Comparison of ENCODE assay signal across 9 cellular contexts in the genomic region with DNA sequence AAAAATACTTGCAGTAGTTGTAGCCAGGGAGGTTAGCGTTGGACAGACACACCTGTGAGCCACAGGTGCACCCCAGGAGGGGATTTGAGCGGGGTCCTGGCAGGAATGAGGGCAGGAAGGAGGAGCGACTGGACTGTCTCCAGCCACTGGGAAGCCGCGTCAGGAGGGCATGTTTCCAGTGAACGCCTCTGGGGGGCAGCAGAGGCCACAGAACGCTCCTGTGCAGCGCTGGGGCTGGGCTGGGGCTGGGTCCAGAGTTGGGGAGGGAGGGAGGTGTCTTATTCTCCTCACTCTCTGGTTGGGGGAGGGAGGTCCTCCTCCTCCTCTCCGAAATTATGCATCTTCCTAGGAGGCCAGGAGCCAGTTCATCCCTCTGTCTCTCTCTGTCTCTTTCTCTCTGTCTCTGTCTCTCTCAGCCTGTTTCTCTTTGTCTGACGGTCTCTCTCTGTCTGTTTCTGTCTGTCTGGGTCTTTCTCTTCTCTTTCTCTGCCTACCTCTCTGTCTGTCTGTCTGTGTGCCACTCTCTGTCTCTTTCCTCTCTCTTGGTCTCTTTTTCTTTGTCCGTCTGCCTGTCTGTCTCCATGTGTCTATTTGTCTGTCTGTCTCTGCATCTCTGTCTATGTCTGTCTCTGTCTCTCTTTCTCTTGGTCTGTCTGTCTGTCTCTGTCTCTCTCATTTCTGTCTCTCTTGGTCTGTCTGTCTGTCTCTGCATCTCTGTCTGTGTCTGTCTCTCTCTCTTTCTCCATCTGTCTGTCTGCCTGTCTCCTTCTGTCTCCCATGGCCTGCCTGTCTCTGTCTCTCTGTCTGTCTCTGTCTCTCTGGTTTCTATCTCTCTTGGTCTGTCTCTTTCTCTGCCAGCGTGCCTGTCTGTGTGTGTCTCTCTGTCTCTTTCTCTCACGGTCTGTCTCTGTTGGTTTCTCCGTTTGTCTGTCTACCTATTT. TPM values are rescaled to one million over a fixed set of nuclear protein-coding genes. Genes with fewer than 3 reads are reported as not detected.
DNase-seq lines count a peak whose midpoint lies in the region; ATAC-seq and TF ChIP-seq lines count a peak whose summit lies in the region.
"Had no signal": no experiment of that assay in that cellular context is flagged by ENCODE, and none has a peak within 500 bp of the region (broad histone marks: within the 10 kb centered on the region; RNA-seq: fewer than 3 reads in every experiment).

No MANE protein-coding gene starts in this region.

- peak; percentile 98 for TF ChIP-seq RAD21 in Ishikawa (IDR thresholded peaks at IDR 0.05; ENCODE audit: low read depth)

- TF ChIP-seq EP300 in Ishikawa (IDR thresholded peaks at IDR 0.05; ENCODE audit: borderline replicate concordance): no peak
- no peak for TF ChIP-seq EP300 in tibial nerve (IDR thresholded peaks at IDR 0.05)

- H3K4me2 ChIP-seq in osteoblast (ENCODE audit: insufficient read depth, low read length): peak overlapping the region; percentile 9

- H3K4me3 ChIP-seq in RWPE2 (ENCODE audit: severe bottlenecking): no peak overlapping the region
- no peak overlapping the region for H3K4me3 ChIP-seq in foreskin fibroblast (ENCODE audit: low read depth in 1 of 2, low read length in 2 of 2)
- H3K4me3 ChIP-seq in osteoblast (ENCODE audit: insufficient read depth, low read length): no peak overlapping the region
- no peak overlapping the region for H3K4me3 ChIP-seq in tibial nerve

- H3K27ac ChIP-seq in RWPE2 (ENCODE audit: poor library complexity, severe bottlenecking): no peak overlapping the region
- no peak overlapping the region for H3K27ac ChIP-seq in osteoblast (ENCODE audit: low read depth, low read length)
- peak overlapping the region in 1 of 4 donors; percentile 46 for H3K27ac ChIP-seq in tibial nerve

- DNase-seq in NCI-H1436 (lab: John Stamatoyannopoulos, UW) (peak; percentile 44), NCI-H1436 treated with DMSO at 0.1 percent for 48 hours (lab: John Stamatoyannopoulos, UW) (no peak), RWPE2 (ENCODE audit: low spot score) (peak; percentile 68), foreskin fibroblast (peak in 1 of 2 donors; percentile 79), osteoblast (ENCODE audit: insufficient read length, low spot score, missing footprints) (peak; percentile 97), tibial nerve (ENCODE audit: low spot score in 2 of 2) (peak in 1 of 2 donors; percentile 59)
- peak; percentile 63 for DNase-seq in activated T-helper 9 cell treated with anti-CD3 and anti-CD28 coated beads, Interleukin-2, amount 50 U/mL, for 16 hours (ENCODE audit: low read depth)

- H4K20me1 ChIP-seq in osteoblast (ENCODE audit: insufficient read depth, low read length): no peaks in the 10 kb centered on the region

- 25 to 28% methylated on average over 14 of the region's 14 CpGs for WGBS in tibial nerve, 2 donors

- TF ChIP-seq CTCF in RWPE2 (IDR thresholded peaks at IDR 0.05; ENCODE audit: poor library complexity, severe bottlenecking): peak; percentile 91
- peak; percentile 85 for TF ChIP-seq CTCF in foreskin fibroblast (IDR thresholded peaks at IDR 0.05; ENCODE audit: low read depth, low read length)
- peak; percentile 77 for TF ChIP-seq CTCF in osteoblast (IDR thresholded peaks at IDR 0.05; ENCODE audit: extremely low read depth, low read depth, low read length)
- peak; percentile 64 to 87 (median 81) for TF ChIP-seq CTCF in tibial nerve (IDR thresholded peaks at IDR 0.05)

- no peaks in the 10 kb centered on the region for H3K36me3 ChIP-seq in RWPE2 (ENCODE audit: low read depth)
- H3K36me3 ChIP-seq in osteoblast (ENCODE audit: insufficient read depth, low read length): no peaks in the 10 kb centered on the region
- H3K36me3 ChIP-seq in tibial nerve: peaks cover 0 to 17% (median 0%) of the 10 kb centered on the region in 3 donors

- H3K9me3 ChIP-seq in RWPE2 (ENCODE audit: severe bottlenecking) (no peaks in the 10 kb centered on the region), osteoblast (ENCODE audit: low read depth, low read length) (no peaks in the 10 kb centered on the region), tibial nerve (no peaks in the 10 kb centered on the region)

- peak; percentile 92 for ATAC-seq in RWPE2 (ENCODE audit: low read depth)

- no peak for TF ChIP-seq POLR2A in tibial nerve (IDR thresholded peaks at IDR 0.05)

- H3K4me1 ChIP-seq in RWPE2 (ENCODE audit: insufficient read depth, poor library complexity, severe bottlenecking) (no peaks in the 10 kb centered on the region), osteoblast (ENCODE audit: insufficient read depth, low read length) (no peaks in the 10 kb centered on the region), tibial nerve (peaks cover 0 to 11% (median 6%) of the 10 kb centered on the region in 4 donors)

- no peaks in the 10 kb centered on the region for H3K27me3 ChIP-seq in RWPE2 (ENCODE audit: insufficient read depth, poor library complexity, severe bottlenecking)
- no peaks in the 10 kb centered on the region for H3K27me3 ChIP-seq in osteoblast (ENCODE audit: insufficient read depth, low read length)
- H3K27me3 ChIP-seq in tibial nerve: no peaks in the 10 kb centered on the region

- H2AFZ ChIP-seq in osteoblast (ENCODE audit: low read length): no peak overlapping the region

- H3K79me2 ChIP-seq in osteoblast (ENCODE audit: insufficient read depth, low read length): no peaks in the 10 kb centered on the region

TF ChIP-seq in Ishikawa, 13 proteins besides CTCF, POLR2A, EP300 and RAD21:
- TF ChIP-seq CREB1 (IDR thresholded peaks at IDR 0.05; ENCODE audit: low read depth): no peak
- 0 out of 2 replicates have a peak, but pooled peaks have one; percentile 32 for TF ChIP-seq YY1 (IDR thresholded peaks at IDR 0.05; ENCODE audit: low read depth)
TF ChIP-seq in Ishikawa: peak in this region for 1.

RNA-seq across cellular contexts. Expression of gene PSMG3, which starts 9.9 kb away (rescaled TPM):
- total RNA-seq in osteoblast (32.1 and 38.7 TPM in 2 replicates), tibial nerve (10 to 100 TPM; 36.3 to 42.3 (median 39.5) TPM)

RNA-seq across cellular contexts. Expression of gene TMEM184A, which starts 23.7 kb away (rescaled TPM):
- total RNA-seq in osteoblast: under 0.01 TPM in 2 replicates
- total RNA-seq in tibial nerve: 1 to 10 TPM in 1 of 4 donors, under 1 TPM in 1, not detected in 2; 0.66 to 2.5 TPM
- total RNA-seq: mononuclear cell had no signal

RNA-seq across cellular contexts. Expression of gene MAFK, which starts 49.2 kb away (rescaled TPM):
- total RNA-seq in osteoblast: 19.7 and 21.7 TPM in 2 replicates
- 100 to 1,000 TPM in 2 of 4 donors, 10 to 100 TPM in 2; 41.3 to 117 (median 74.5) TPM for total RNA-seq in tibial nerve
